ENCODE assay signal across 33 cellular contexts in genomic region chr5:33985447-33985846, GRCh38. TPM values are rescaled to one million over a fixed set of nuclear protein-coding genes. Genes with fewer than 3 reads are reported as not detected.
"Had no signal": no experiment of that assay in that cellular context is flagged by ENCODE, and none has a peak within 500 bp of the region (broad histone marks: within the 10 kb centered on the region; RNA-seq: fewer than 3 reads in every experiment).

No MANE protein-coding gene starts in this region.

- H3K9me3 Mint-ChIP-seq: activated naive CD4-positive, alpha-beta T cell treated with anti-CD3 and anti-CD28 coated beads, Interleukin-2, amount 10 ng/mL, durations not matched to agents 7 days and 5 days; activated naive CD8-positive, alpha-beta T cell treated with anti-CD3 and anti-CD28 coated beads, Interleukin-2, amount 50 U/mL, for 24 hours; activated T-cell treated with anti-CD3 and anti-CD28 coated beads, Interleukin-2, amount 50 U/mL, for 4 hours; brain had no signal

- H3K4me1 Mint-ChIP-seq: activated CD4-positive, alpha-beta T cell treated with anti-CD3 and anti-CD28 coated beads for 36 hours; activated CD4-positive, alpha-beta T cell treated with anti-CD3 and anti-CD28 coated beads, Interleukin-2, amount 10 ng/mL, durations not matched to agents 7 days and 5 days; activated naive CD4-positive, alpha-beta T cell treated with anti-CD3 and anti-CD28 coated beads, Interleukin-2, amount 10 ng/mL, durations not matched to agents 7 days and 5 days; activated naive CD8-positive, alpha-beta T cell treated with anti-CD3 and anti-CD28 coated beads, Interleukin-2, amount 50 U/mL, for 24 hours; brain had no signal

- H3K4me3 ChIP-seq: MG63, SJCRH30, SK-N-MC had no signal

- FAIRE-seq: TTC549 had no signal

- ATAC-seq: activated CD4-positive, alpha-beta T cell treated with anti-CD3 and anti-CD28 coated beads for 36 hours; activated CD4-positive, CD25-positive, alpha-beta regulatory T cell treated with anti-CD3 and anti-CD28 coated beads, Interleukin-2, amount 50 U/mL, for 24 hours; activated naive CD8-positive, alpha-beta T cell treated with anti-CD3 and anti-CD28 coated beads, Interleukin-2, amount 50 U/mL, for 24 hours; activated T-cell treated with anti-CD3 and anti-CD28 coated beads, Interleukin-2, amount 50 U/mL, for 4 hours; Panc1 had no signal

- DNase-seq: activated CD4-positive, alpha-beta T cell treated with anti-CD3 and anti-CD28 coated beads for 36 hours; activated CD4-positive, alpha-beta T cell treated with anti-CD3 and anti-CD28 coated beads, Interleukin-2, amount 10 ng/mL, durations not matched to agents 7 days and 5 days; activated CD4-positive, alpha-beta T cell treated with anti-CD3 and anti-CD28 coated beads, Interleukin-2, amount 50 U/mL, for 48 hours; activated CD8-positive, alpha-beta memory T cell treated with anti-CD3 and anti-CD28 coated beads, Interleukin-2, amount 50 U/mL, for 4 hours; activated effector memory CD4-positive, alpha-beta T cell treated with Interleukin-2 at 50 U/mL for 16 hours; activated naive CD4-positive, alpha-beta T cell treated with anti-CD3 and anti-CD28 coated beads, Interleukin-2, amount 10 ng/mL, durations not matched to agents 7 days and 5 days; activated naive CD8-positive, alpha-beta T cell treated with anti-CD3 and anti-CD28 coated beads, Interleukin-2, amount 50 U/mL, for 24 hours; activated T-cell treated with anti-CD3 and anti-CD28 coated beads for 4 hours; activated T-cell treated with anti-CD3 and anti-CD28 coated beads, Interleukin-2, amount 50 U/mL, for 4 hours; anterior cingulate cortex; central memory CD4-positive, alpha-beta T cell; Kasumi-1; MG63; NCI-H1048; NCI-H1105 treated with DMSO at 0.1 percent for 48 hours; NCI-H1436; NCI-H1694; NCI-H1930; NCI-H2081 treated with DMSO at 0.1 percent for 48 hours; NCI-H345; NCI-H524 treated with DMSO at 0.1 percent for 48 hours; SHP77; SJCRH30 had no signal

- H3K27me3 ChIP-seq: MG63, SJCRH30 had no signal

- H3K4me1 ChIP-seq: SJCRH30 had no signal

- H3K4me3 Mint-ChIP-seq: activated CD4-positive, alpha-beta T cell treated with anti-CD3 and anti-CD28 coated beads for 36 hours; activated CD4-positive, alpha-beta T cell treated with anti-CD3 and anti-CD28 coated beads, Interleukin-2, amount 10 ng/mL, durations not matched to agents 7 days and 5 days; activated naive CD4-positive, alpha-beta T cell treated with anti-CD3 and anti-CD28 coated beads, Interleukin-2, amount 10 ng/mL, durations not matched to agents 7 days and 5 days; activated naive CD8-positive, alpha-beta T cell; activated naive CD8-positive, alpha-beta T cell treated with anti-CD3 and anti-CD28 coated beads, Interleukin-2, amount 50 U/mL, for 24 hours; activated T-cell treated with anti-CD3 and anti-CD28 coated beads, Interleukin-2, amount 50 U/mL, for 4 hours; brain; T-helper 1 cell treated with Interleukin-12 subunit alpha and Interleukin-12 subunit beta and Interleukin-4 antibody, amounts not matched to agents 30 μg/mL and 1 μg/mL, for 36 hours; T-helper 2 cell treated with Interferon-gamma antibody and Interleukin-4, amounts not matched to agents 5 μg/mL and 100 μg/mL, for 36 hours had no signal

- H3K9me3 ChIP-seq: MG63, SJCRH30 had no signal

- H3K27ac ChIP-seq: SJCRH30, SK-N-MC had no signal

- H3K27me3 Mint-ChIP-seq: activated CD4-positive, alpha-beta T cell treated with anti-CD3 and anti-CD28 coated beads for 36 hours; activated CD4-positive, alpha-beta T cell treated with anti-CD3 and anti-CD28 coated beads, Interleukin-2, amount 10 ng/mL, durations not matched to agents 7 days and 5 days; activated naive CD4-positive, alpha-beta T cell treated with anti-CD3 and anti-CD28 coated beads, Interleukin-2, amount 10 ng/mL, durations not matched to agents 7 days and 5 days; activated naive CD8-positive, alpha-beta T cell; activated naive CD8-positive, alpha-beta T cell treated with anti-CD3 and anti-CD28 coated beads, Interleukin-2, amount 50 U/mL, for 24 hours; brain had no signal

- H3K27ac Mint-ChIP-seq: activated CD4-positive, alpha-beta T cell treated with anti-CD3 and anti-CD28 coated beads for 36 hours; activated CD4-positive, alpha-beta T cell treated with anti-CD3 and anti-CD28 coated beads, Interleukin-2, amount 10 ng/mL, durations not matched to agents 7 days and 5 days; activated naive CD4-positive, alpha-beta T cell treated with anti-CD3 and anti-CD28 coated beads, Interleukin-2, amount 10 ng/mL, durations not matched to agents 7 days and 5 days; activated naive CD8-positive, alpha-beta T cell; activated naive CD8-positive, alpha-beta T cell treated with anti-CD3 and anti-CD28 coated beads, Interleukin-2, amount 50 U/mL, for 24 hours; brain; T-helper 1 cell treated with Interleukin-12 subunit alpha and Interleukin-12 subunit beta and Interleukin-4 antibody, amounts not matched to agents 30 μg/mL and 1 μg/mL, for 36 hours; T-helper 2 cell treated with Interferon-gamma antibody and Interleukin-4, amounts not matched to agents 5 μg/mL and 100 μg/mL, for 36 hours had no signal

RNA-seq across cellular contexts. Expression of gene SLC45A2, which starts 1.0 kb away (rescaled TPM):
- total RNA-seq: activated CD4-positive, alpha-beta T cell treated with anti-CD3 and anti-CD28 coated beads for 36 hours; activated T-cell treated with anti-CD3 and anti-CD28 coated beads, Interleukin-2, amount 50 U/mL, for 4 hours; NCI-H460; SJCRH30 had no signal

RNA-seq across cellular contexts. Expression of gene RXFP3, which starts 49.3 kb away (rescaled TPM):
- total RNA-seq: activated CD4-positive, alpha-beta T cell treated with anti-CD3 and anti-CD28 coated beads for 36 hours; activated CD4-positive, alpha-beta T cell treated with anti-CD3 and anti-CD28 coated beads, Interleukin-2, amount 10 ng/mL, durations not matched to agents 7 days and 5 days; activated T-cell treated with anti-CD3 and anti-CD28 coated beads, Interleukin-2, amount 50 U/mL, for 4 hours; NCI-H460; RPMI7951; SJCRH30 had no signal
